In genomic region chr4:147799986-147800555, GRCh38 we compare ENCODE assay signal across 8 cellular contexts.
DNase-seq lines count a peak whose midpoint lies in the region; ATAC-seq lines count a peak whose summit lies in the region.

No MANE protein-coding gene starts in this region.

- H3K9me3 ChIP-seq in KOPT-K1 (ENCODE audit: insufficient read depth, low read length, poor library complexity, severe bottlenecking) = no peaks in the 10 kb centered on the region
- H3K9me3 ChIP-seq in skeletal muscle tissue (ENCODE audit: control insufficient read depth in 3 of 3, low read length in 3 of 3) = no peaks in the 10 kb centered on the region

- no peaks in the 10 kb centered on the region for H3K9me3 Mint-ChIP-seq in activated T-cell treated with anti-CD3 and anti-CD28 coated beads, Interleukin-2, amount 50 U/mL, for 4 hours

- H3K36me3 ChIP-seq in KOPT-K1 (ENCODE audit: insufficient read depth, low read length) (no peaks in the 10 kb centered on the region), skeletal muscle tissue (ENCODE audit: control insufficient read depth in 3 of 3, insufficient read depth in 3 of 3, low read length in 3 of 3) (no peaks in the 10 kb centered on the region)

- H3K4me3 ChIP-seq in skeletal muscle tissue (ENCODE audit: low read length in 3 of 3) = no peak overlapping the region

- H3K4me1 ChIP-seq in skeletal muscle tissue (ENCODE audit: control insufficient read depth in 3 of 3, insufficient read depth in 3 of 3, low read length in 3 of 3) = peaks cover 19 to 34% (median 27%) of the 10 kb centered on the region in 3 donors

- peak overlapping the region; percentile 50 for H3K4me3 Mint-ChIP-seq in activated T-cell treated with anti-CD3 and anti-CD28 coated beads, Interleukin-2, amount 50 U/mL, for 4 hours

- peaks cover 23% of the 10 kb centered on the region for H3K4me1 Mint-ChIP-seq in activated T-cell treated with anti-CD3 and anti-CD28 coated beads, Interleukin-2, amount 50 U/mL, for 4 hours (ENCODE audit: low read depth)

- H3K27me3 ChIP-seq in skeletal muscle tissue (ENCODE audit: control insufficient read depth in 3 of 3, insufficient read depth in 3 of 3, low read length in 3 of 3) = no peaks in the 10 kb centered on the region

- H3K27ac ChIP-seq in KOPT-K1 (ENCODE audit: low read depth, low read length, poor library complexity, severe bottlenecking) = peak overlapping the region; percentile 85
- H3K27ac ChIP-seq in skeletal muscle tissue (ENCODE audit: low read depth, low read length) = peak overlapping the region; percentile 40

- DNase-seq in GDM1 (lab: John Stamatoyannopoulos, UW) (peak; percentile 77), DMS153 (lab: John Stamatoyannopoulos, UW) (no peak), AG20443 (ENCODE audit: low spot score) (no peak), middle frontal gyrus (ENCODE audit: extremely low spot score, low spot score) (no peak)
- DNase-seq in activated T-cell treated with anti-CD3 and anti-CD28 coated beads, Interleukin-2, amount 50 U/mL, for 4 hours = peak; percentile 29

- ATAC-seq in GM21529 (IDR thresholded peaks at IDR 0.05; ENCODE audit: unreplicated experiment) = peak; percentile 98
- peak; percentile 94 to 96 for ATAC-seq in activated T-cell treated with anti-CD3 and anti-CD28 coated beads, Interleukin-2, amount 50 U/mL, for 4 hours

- no peak overlapping the region for H3K9ac ChIP-seq in skeletal muscle tissue (ENCODE audit: low read depth in 1 of 3, low read length in 3 of 3)

- H3K27me3 Mint-ChIP-seq in activated T-cell treated with anti-CD3 and anti-CD28 coated beads, Interleukin-2, amount 50 U/mL, for 4 hours (ENCODE audit: low read depth) = peaks cover 3% of the 10 kb centered on the region

- no peaks in the 10 kb centered on the region for H3K36me3 Mint-ChIP-seq in activated T-cell treated with anti-CD3 and anti-CD28 coated beads, Interleukin-2, amount 50 U/mL, for 4 hours (ENCODE audit: insufficient read depth)

Comparison
In these comparisons a context has a peak if more than half of its experiments do, and no peak if none do; other contexts are left out.
1. DNase-seq: peak in GDM1 (single experiment) and activated T-cell treated with anti-CD3 and anti-CD28 coated beads, Interleukin-2, amount 50 U/mL, for 4 hours (single experiment); none in DMS153 (single experiment), AG20443 (single experiment) and middle frontal gyrus (single experiment).